Comparison of ENCODE assay signal across 8 cellular contexts in the genomic region with DNA sequence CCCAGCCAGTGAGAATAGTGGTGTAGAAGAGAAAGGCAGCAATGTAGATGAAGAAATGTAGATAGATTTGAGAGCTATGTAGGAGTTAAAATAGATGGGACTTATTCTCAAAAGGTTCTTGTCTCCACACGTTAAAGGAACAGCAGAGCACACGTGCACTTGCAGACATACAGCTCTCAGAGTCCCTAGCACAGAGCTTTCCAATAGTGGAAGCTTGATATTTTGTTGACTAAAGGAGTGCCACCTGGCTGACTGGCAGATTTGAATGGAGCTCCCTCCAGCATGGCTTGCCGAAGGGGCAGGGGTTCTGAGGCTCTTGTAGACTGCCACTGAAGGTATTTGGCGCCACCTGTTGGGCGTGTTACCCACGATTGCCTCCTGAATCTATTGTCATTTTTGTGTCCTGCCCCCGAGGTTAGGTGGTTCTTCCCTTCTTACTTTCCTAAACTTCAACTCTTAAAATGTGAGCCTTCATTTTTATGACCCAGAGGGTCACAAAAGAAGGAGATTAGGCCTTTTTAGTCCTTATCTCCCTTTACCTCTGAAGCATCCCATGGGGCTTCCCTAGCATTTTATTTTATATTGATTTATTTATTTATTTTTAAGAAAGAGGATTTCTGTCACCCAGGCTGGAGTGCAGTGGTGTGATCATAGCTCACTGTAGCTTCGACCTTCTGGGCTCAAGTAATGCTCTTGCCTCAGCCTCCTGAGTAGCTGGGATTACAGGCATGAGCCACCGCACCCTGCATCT. TPM values are rescaled to one million over a fixed set of nuclear protein-coding genes. Genes with fewer than 3 reads are reported as not detected.
DNase-seq lines count a peak whose midpoint lies in the region; ATAC-seq lines count a peak whose summit lies in the region.

No MANE protein-coding gene starts in this region.

- ATAC-seq in GM18519 (IDR thresholded peaks at IDR 0.05; ENCODE audit: low FRiP score, unreplicated experiment) = no peak

- DNase-seq in GM04504 (ENCODE audit: low read depth) = peak; percentile 53
- peak; percentile 97 for DNase-seq in HT-29 (ENCODE audit: low spot score)
- DNase-seq in NCI-H82 treated with DMSO at 0.1 percent for 48 hours (lab: John Stamatoyannopoulos, UW; ENCODE audit: unreplicated experiment) = peak; percentile 73
- peak; percentile 91 to 94 for DNase-seq in activated CD4-positive, alpha-beta T cell treated with anti-CD3 and anti-CD28 coated beads, Interleukin-2, amount 50 U/mL, for 4 hours
- DNase-seq in dermis microvascular lymphatic vessel endothelial cell (ENCODE audit: low read depth in 2 of 2) = peak; percentile 74 to 90
- peak; percentile 88 to 91 for DNase-seq in lung microvascular endothelial cell (ENCODE audit: low read depth in 2 of 2)
- peak; percentile 59 to 80 for DNase-seq in stimulated activated CD8-positive, alpha-beta memory T cell treated with anti-CD3 and anti-CD28 coated beads, Interleukin-15, amount 100 ng/mL, for 4 hours (ENCODE audit: low read depth in 2 of 2)

RNA-seq across cellular contexts. Expression of gene BRD2, which starts 16.4 kb away (rescaled TPM):
- total RNA-seq in HT-29 (2014; rRNA removed; shearing (Covaris generic)) = 144 and 147 TPM in 2 replicates
- total RNA-seq in dermis microvascular lymphatic vessel endothelial cell (39.4 and 51.0 TPM in 2 replicates), lung microvascular endothelial cell (34.0 and 49.8 TPM in 2 replicates)

RNA-seq across cellular contexts. Expression of gene HLA-DOA, which starts 24.6 kb away (rescaled TPM):
- total RNA-seq in HT-29 (2014; rRNA removed; shearing (Covaris generic)) = 0.03 and 0.23 TPM in 2 replicates
- not detected in 2 replicates for total RNA-seq in dermis microvascular lymphatic vessel endothelial cell
- not detected in 2 replicates for total RNA-seq in lung microvascular endothelial cell

RNA-seq across cellular contexts. Expression of gene HLA-DMA, which starts 31.9 kb away (rescaled TPM):
- 8.5 and 9.0 TPM in 2 replicates for total RNA-seq in HT-29 (2014; rRNA removed; shearing (Covaris generic))
- total RNA-seq in dermis microvascular lymphatic vessel endothelial cell (0.63 and 1.2 TPM in 2 replicates), lung microvascular endothelial cell (0.20 and 0.44 TPM in 2 replicates)

RNA-seq across cellular contexts. Expression of gene HLA-DMB, which starts 44.0 kb away (rescaled TPM):
- total RNA-seq in HT-29 (2014; rRNA removed; shearing (Covaris generic)) = 2.1 and 3.3 TPM in 2 replicates
- total RNA-seq in dermis microvascular lymphatic vessel endothelial cell (0.25 and 0.51 TPM in 2 replicates), lung microvascular endothelial cell (under 0.01 TPM in 1 of 2 replicates, not detected in the other)
